ENCODE assay signal across 14 cellular contexts in genomic region chr3:46955157-46955556, GRCh38. TPM values are rescaled to one million over a fixed set of nuclear protein-coding genes. Genes with fewer than 3 reads are reported as not detected.
DNase-seq lines count a peak whose midpoint lies in the region; ATAC-seq, FAIRE-seq and TF ChIP-seq lines count a peak whose summit lies in the region.
"Had no signal": no experiment of that assay in that cellular context is flagged by ENCODE, and none has a peak within 500 bp of the region (broad histone marks: within the 10 kb centered on the region; RNA-seq: fewer than 3 reads in every experiment).

No MANE protein-coding gene starts in this region.

- H4K20me1 ChIP-seq in OCI-LY3 (ENCODE audit: insufficient read depth, low read length): peaks cover 88% of the 10 kb centered on the region

- H3K4me3 ChIP-seq in OCI-LY3 (ENCODE audit: low read length) (no peak overlapping the region), endodermal cell (ENCODE audit: low read length) (no peak overlapping the region)
- H3K4me3 ChIP-seq: uterus had no signal

- no peak overlapping the region for H3K4me2 ChIP-seq in OCI-LY3 (ENCODE audit: low read length)

- H3K4me1 Mint-ChIP-seq in activated T-cell treated with anti-CD3 and anti-CD28 coated beads, Interleukin-2, amount 50 U/mL, for 4 hours (ENCODE audit: low read depth): peaks cover 92% of the 10 kb centered on the region
- peaks cover 62% of the 10 kb centered on the region for H3K4me1 Mint-ChIP-seq in endodermal cell
- H3K4me1 Mint-ChIP-seq in stimulated activated naive CD8-positive, alpha-beta T cell treated with anti-CD3 and anti-CD28 coated beads, Interleukin-15, amount 100 ng/mL, for 72 hours: peaks cover 97% of the 10 kb centered on the region

- H3K79me2 ChIP-seq in OCI-LY3 (ENCODE audit: low read length): peaks cover 98% of the 10 kb centered on the region

- no peak overlapping the region for H2AFZ ChIP-seq in OCI-LY3 (ENCODE audit: low read depth, low read length)

- H3K36me3 Mint-ChIP-seq in activated T-cell treated with anti-CD3 and anti-CD28 coated beads, Interleukin-2, amount 50 U/mL, for 4 hours (ENCODE audit: insufficient read depth): peaks cover 11% of the 10 kb centered on the region
- H3K36me3 Mint-ChIP-seq in endodermal cell (ENCODE audit: low read depth): peaks cover 8% of the 10 kb centered on the region

- no peak for FAIRE-seq in HTR-8/SVneo (lab: Jason Lieb, UNC)
- FAIRE-seq: islet of Langerhans had no signal

- no peaks in the 10 kb centered on the region for H3K27me3 Mint-ChIP-seq in activated T-cell treated with anti-CD3 and anti-CD28 coated beads, Interleukin-2, amount 50 U/mL, for 4 hours (ENCODE audit: low read depth)
- H3K27me3 Mint-ChIP-seq in endodermal cell (ENCODE audit: insufficient read depth): no peaks in the 10 kb centered on the region
- no peaks in the 10 kb centered on the region for H3K27me3 Mint-ChIP-seq in stimulated activated naive CD8-positive, alpha-beta T cell treated with anti-CD3 and anti-CD28 coated beads, Interleukin-15, amount 100 ng/mL, for 72 hours

- WGBS in endodermal cell (ENCODE audit: insufficient coverage in 1 of 2, insufficient read length in 1 of 2), 2 experiments: 93 to 96% methylated on average over 3 to 5 of the region's 5 CpGs

- no peaks in the 10 kb centered on the region for H3K27me3 ChIP-seq in OCI-LY3 (ENCODE audit: low read depth, low read length)
- H3K27me3 ChIP-seq in endodermal cell (ENCODE audit: control insufficient read depth, insufficient read depth, low read length, poor library complexity, severe bottlenecking): no peaks in the 10 kb centered on the region
- H3K27me3 ChIP-seq: uterus had no signal

- H3K9me3 Mint-ChIP-seq in activated T-cell treated with anti-CD3 and anti-CD28 coated beads, Interleukin-2, amount 50 U/mL, for 4 hours: no peaks in the 10 kb centered on the region
- H3K9me3 Mint-ChIP-seq in endodermal cell: no peaks in the 10 kb centered on the region
- no peaks in the 10 kb centered on the region for H3K9me3 Mint-ChIP-seq in stimulated activated naive CD8-positive, alpha-beta T cell treated with anti-CD3 and anti-CD28 coated beads, Interleukin-15, amount 100 ng/mL, for 72 hours

- TF ChIP-seq CTCF in OCI-LY3 (IDR thresholded peaks at IDR 0.05; ENCODE audit: low read depth, low read length): no peak
- TF ChIP-seq CTCF in endodermal cell (conservative IDR thresholded peaks at IDR 0.05): no peak

- peak overlapping the region; percentile 53 for H3K4me3 Mint-ChIP-seq in activated T-cell treated with anti-CD3 and anti-CD28 coated beads, Interleukin-2, amount 50 U/mL, for 4 hours
- H3K4me3 Mint-ChIP-seq in endodermal cell: no peak overlapping the region
- H3K4me3 Mint-ChIP-seq in stimulated activated naive CD8-positive, alpha-beta T cell treated with anti-CD3 and anti-CD28 coated beads, Interleukin-15, amount 100 ng/mL, for 72 hours: peak overlapping the region; percentile 79 to 83

- H3K27ac ChIP-seq in OCI-LY3 (ENCODE audit: low read length): peak overlapping the region; percentile 49; the same call in 1 of the 2 replicates
- no peak overlapping the region for H3K27ac ChIP-seq in endodermal cell (ENCODE audit: low read depth, low read length)
- H3K27ac ChIP-seq: uterus had no signal

- H3K27ac Mint-ChIP-seq in endodermal cell: peak overlapping the region; percentile 33
- peak overlapping the region; percentile 97 for H3K27ac Mint-ChIP-seq in stimulated activated naive CD8-positive, alpha-beta T cell treated with anti-CD3 and anti-CD28 coated beads, Interleukin-15, amount 100 ng/mL, for 72 hours

- H3K9me3 ChIP-seq in OCI-LY3 (ENCODE audit: insufficient read depth, low read length): no peaks in the 10 kb centered on the region
- H3K9me3 ChIP-seq in endodermal cell (ENCODE audit: control insufficient read depth, low read length): no peaks in the 10 kb centered on the region
- H3K9me3 ChIP-seq: uterus had no signal

- no peak for ATAC-seq in activated T-cell treated with anti-CD3 and anti-CD28 coated beads, Interleukin-2, amount 50 U/mL, for 4 hours
- no peak for ATAC-seq in stimulated activated naive CD8-positive, alpha-beta T cell treated with anti-CD3 and anti-CD28 coated beads, Interleukin-15, amount 100 ng/mL, for 72 hours
- no peak for ATAC-seq in GM21447 (IDR thresholded peaks at IDR 0.05; ENCODE audit: unreplicated experiment)

- DNase-seq in activated T-cell treated with anti-CD3 and anti-CD28 coated beads, Interleukin-2, amount 50 U/mL, for 4 hours: no peak
- no peak for DNase-seq in activated T-cell treated with anti-CD3 and anti-CD28 coated beads, Interleukin-2, amount 50 U/mL, for 48 hours
- no peak for DNase-seq in endodermal cell
- no peak for DNase-seq in stimulated activated naive CD8-positive, alpha-beta T cell treated with anti-CD3 and anti-CD28 coated beads, Interleukin-15, amount 100 ng/mL, for 72 hours
- no peak for DNase-seq in HTR-8/SVneo (ENCODE audit: insufficient read length, low spot score)
- DNase-seq in NAMALWA (ENCODE audit: low spot score): no peak
- DNase-seq: activated CD4-positive, alpha-beta T cell treated with anti-CD3 and anti-CD28 coated beads, Interleukin-2, amount 50 U/mL, for 48 hours; amygdala; foreskin fibroblast; SW 1271; uterus had no signal

- peaks cover 15% of the 10 kb centered on the region for H3K36me3 ChIP-seq in OCI-LY3 (replicated peaks; ENCODE audit: low read depth, low read length)
- H3K36me3 ChIP-seq in endodermal cell (ENCODE audit: control insufficient read depth, insufficient read depth, low read length): peaks cover 14% of the 10 kb centered on the region
- H3K36me3 ChIP-seq: uterus had no signal

- H3K4me1 ChIP-seq in OCI-LY3 (ENCODE audit: low read length) (peaks cover 60% of the 10 kb centered on the region), endodermal cell (ENCODE audit: control insufficient read depth, insufficient read depth, low read length) (peaks cover 22% of the 10 kb centered on the region)

- H3K9ac ChIP-seq in OCI-LY3 (ENCODE audit: low read length): no peak overlapping the region
- no peak overlapping the region for H3K9ac ChIP-seq in endodermal cell (ENCODE audit: extremely low read depth, low read length, poor library complexity, severe bottlenecking)

RNA-seq across cellular contexts. Expression of gene CCDC12, which starts 21.4 kb away (rescaled TPM):
- total RNA-seq in activated T-cell treated with anti-CD3 and anti-CD28 coated beads, Interleukin-2, amount 50 U/mL, for 4 hours: 10 to 100 TPM; 75.9 to 77.6 (median 76.5) TPM
- total RNA-seq in endodermal cell: 10 to 100 TPM; 46.7 to 47.8 TPM
- 44.4 TPM for polyA plus RNA-seq in endodermal cell (2013, experiment 1 of 2)
- polyA plus RNA-seq in endodermal cell (2013, experiment 2 of 2): 41.1 TPM

RNA-seq across cellular contexts. Expression of gene NBEAL2, which starts 24.3 kb away (rescaled TPM):
- 10 to 100 TPM; 75.5 to 86.9 (median 80.7) TPM for total RNA-seq in activated T-cell treated with anti-CD3 and anti-CD28 coated beads, Interleukin-2, amount 50 U/mL, for 4 hours
- total RNA-seq in endodermal cell: 10 to 100 TPM; 59.2 to 64.0 TPM
- polyA plus RNA-seq in endodermal cell (2013, experiment 1 of 2): 22.9 TPM
- 17.8 TPM for polyA plus RNA-seq in endodermal cell (2013, experiment 2 of 2)
